ENCODE assay signal across 1 cellular context in the genomic region with DNA sequence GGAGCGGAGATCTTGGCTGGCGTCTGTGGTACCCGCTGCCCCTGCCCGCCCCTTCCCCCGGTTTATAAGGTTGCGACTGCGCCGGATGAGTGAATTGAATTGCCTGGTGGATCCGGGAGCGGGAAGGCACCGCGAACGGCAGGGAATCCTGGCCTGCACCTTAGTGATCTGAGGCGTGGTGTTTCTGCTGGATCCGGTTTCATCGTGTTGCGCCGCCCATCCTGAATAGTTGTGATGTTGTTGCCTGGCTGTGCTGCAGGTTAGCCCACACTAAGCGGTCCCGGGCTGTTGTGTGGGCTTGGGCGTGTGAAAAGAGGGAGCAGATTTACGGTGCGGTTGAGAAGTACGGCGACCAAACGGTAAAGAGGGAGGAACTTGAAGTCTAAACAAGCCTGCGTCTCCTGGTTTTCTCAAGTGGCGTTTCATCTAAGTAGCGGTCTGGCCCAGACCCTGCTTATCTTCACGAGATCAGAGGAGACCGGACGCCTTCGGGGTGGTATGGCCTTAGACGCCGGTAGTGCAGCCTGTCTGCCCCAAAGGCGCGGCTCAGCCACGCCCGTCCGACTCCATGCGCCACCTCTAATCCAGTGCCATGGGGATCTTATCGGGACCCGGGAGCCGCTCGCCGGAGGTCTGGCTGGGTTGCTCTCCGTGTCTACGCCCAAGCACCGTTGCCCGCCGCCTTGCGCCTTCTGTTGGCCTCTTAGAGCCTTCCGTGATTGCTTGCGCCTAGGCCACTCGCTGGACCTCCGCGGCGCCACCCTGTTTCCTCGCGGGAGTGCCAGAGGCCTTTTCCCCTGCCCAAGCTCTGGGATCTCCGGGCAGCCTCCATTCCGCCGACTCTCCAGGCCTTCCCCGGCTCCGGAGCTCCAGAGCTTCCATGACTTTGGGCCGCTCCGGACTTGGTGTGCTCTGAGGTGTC.
TF ChIP-seq lines count a peak whose summit lies in the region.

No MANE protein-coding gene starts in this region.

TF ChIP-seq in WTC11, 78 proteins besides CTCF, POLR2A, EP300 and RAD21 (continued from another document and continues in another):
- TF ChIP-seq, protein P1, sequence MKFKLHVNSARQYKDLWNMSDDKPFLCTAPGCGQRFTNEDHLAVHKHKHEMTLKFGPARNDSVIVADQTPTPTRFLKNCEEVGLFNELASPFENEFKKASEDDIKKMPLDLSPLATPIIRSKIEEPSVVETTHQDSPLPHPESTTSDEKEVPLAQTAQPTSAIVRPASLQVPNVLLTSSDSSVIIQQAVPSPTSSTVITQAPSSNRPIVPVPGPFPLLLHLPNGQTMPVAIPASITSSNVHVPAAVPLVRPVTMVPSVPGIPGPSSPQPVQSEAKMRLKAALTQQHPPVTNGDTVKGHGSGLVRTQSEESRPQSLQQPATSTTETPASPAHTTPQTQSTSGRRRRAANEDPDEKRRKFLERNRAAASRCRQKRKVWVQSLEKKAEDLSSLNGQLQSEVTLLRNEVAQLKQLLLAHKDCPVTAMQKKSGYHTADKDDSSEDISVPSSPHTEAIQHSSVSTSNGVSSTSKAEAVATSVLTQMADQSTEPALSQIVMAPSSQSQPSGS (CRISPR knock-in tag; IDR thresholded peaks at IDR 0.05; ENCODE audit: borderline replicate concordance, low read depth): no peak
- TF ChIP-seq ATF6 (CRISPR knock-in tag; IDR thresholded peaks at IDR 0.05) (no peak), NR1H2 (CRISPR knock-in tag; IDR thresholded peaks at IDR 0.05) (no peak), RORB (CRISPR knock-in tag; IDR thresholded peaks at IDR 0.05) (no peak), NFYB (CRISPR knock-in tag; conservative IDR thresholded peaks at IDR 0.05; ENCODE audit: low read depth) (no peak), SMAD4 (CRISPR knock-in tag; IDR thresholded peaks at IDR 0.05) (no peak), ZNF263 (CRISPR knock-in tag; IDR thresholded peaks at IDR 0.05; ENCODE audit: low read depth) (no peak), EMX1 (CRISPR knock-in tag; IDR thresholded peaks at IDR 0.05) (no peak), GRHL2 (CRISPR knock-in tag; IDR thresholded peaks at IDR 0.05; ENCODE audit: insufficient replicate concordance, severe bottlenecking) (no peak), FOXP1 (CRISPR knock-in tag; IDR thresholded peaks at IDR 0.05; ENCODE audit: borderline replicate concordance) (0 out of 2 replicates have a peak, but pooled peaks have one; percentile 24), JAZF1 (CRISPR knock-in tag; IDR thresholded peaks at IDR 0.05) (no peak), SP1 (CRISPR knock-in tag; conservative IDR thresholded peaks at IDR 0.05) (peak; percentile 30; the same call in 1 of the 2 replicates), ZNF121 (CRISPR knock-in tag; IDR thresholded peaks at IDR 0.05) (peak; percentile 32; the same call in 1 of the 2 replicates), SMAD3 (CRISPR knock-in tag; IDR thresholded peaks at IDR 0.05; ENCODE audit: borderline replicate concordance) (no peak), ZNF423 (CRISPR knock-in tag; IDR thresholded peaks at IDR 0.05) (no peak), CBFB (CRISPR knock-in tag; IDR thresholded peaks at IDR 0.05; ENCODE audit: low read depth) (no peak), NR3C1 (CRISPR knock-in tag; conservative IDR thresholded peaks at IDR 0.05; ENCODE audit: low read depth) (no peak), SOX15 (CRISPR knock-in tag; IDR thresholded peaks at IDR 0.05) (no peak), CREM (CRISPR knock-in tag; IDR thresholded peaks at IDR 0.05) (no peak), E2F4 (CRISPR knock-in tag; IDR thresholded peaks at IDR 0.05; ENCODE audit: borderline replicate concordance, low read depth) (no peak), PRRX2 (CRISPR knock-in tag; IDR thresholded peaks at IDR 0.05) (no peak), ZNF671 (CRISPR knock-in tag; IDR thresholded peaks at IDR 0.05) (no peak), FOXJ3 (CRISPR knock-in tag; IDR thresholded peaks at IDR 0.05; ENCODE audit: borderline replicate concordance) (no peak), GABPB1 (CRISPR knock-in tag; IDR thresholded peaks at IDR 0.05) (no peak), NR2C2 (CRISPR knock-in tag; IDR thresholded peaks at IDR 0.05) (no peak), ETV6 (CRISPR knock-in tag; IDR thresholded peaks at IDR 0.05) (no peak), ZNF425 (CRISPR knock-in tag; conservative IDR thresholded peaks at IDR 0.05) (no peak), NFATC4 (CRISPR knock-in tag; IDR thresholded peaks at IDR 0.05) (no peak), ZNF219 (CRISPR knock-in tag; IDR thresholded peaks at IDR 0.05; ENCODE audit: borderline replicate concordance) (no peak), OVOL2 (CRISPR knock-in tag; IDR thresholded peaks at IDR 0.05; ENCODE audit: borderline replicate concordance) (no peak), IRF2 (CRISPR knock-in tag; IDR thresholded peaks at IDR 0.05; ENCODE audit: borderline replicate concordance, low read depth) (no peak)
- TF ChIP-seq, protein P2, sequence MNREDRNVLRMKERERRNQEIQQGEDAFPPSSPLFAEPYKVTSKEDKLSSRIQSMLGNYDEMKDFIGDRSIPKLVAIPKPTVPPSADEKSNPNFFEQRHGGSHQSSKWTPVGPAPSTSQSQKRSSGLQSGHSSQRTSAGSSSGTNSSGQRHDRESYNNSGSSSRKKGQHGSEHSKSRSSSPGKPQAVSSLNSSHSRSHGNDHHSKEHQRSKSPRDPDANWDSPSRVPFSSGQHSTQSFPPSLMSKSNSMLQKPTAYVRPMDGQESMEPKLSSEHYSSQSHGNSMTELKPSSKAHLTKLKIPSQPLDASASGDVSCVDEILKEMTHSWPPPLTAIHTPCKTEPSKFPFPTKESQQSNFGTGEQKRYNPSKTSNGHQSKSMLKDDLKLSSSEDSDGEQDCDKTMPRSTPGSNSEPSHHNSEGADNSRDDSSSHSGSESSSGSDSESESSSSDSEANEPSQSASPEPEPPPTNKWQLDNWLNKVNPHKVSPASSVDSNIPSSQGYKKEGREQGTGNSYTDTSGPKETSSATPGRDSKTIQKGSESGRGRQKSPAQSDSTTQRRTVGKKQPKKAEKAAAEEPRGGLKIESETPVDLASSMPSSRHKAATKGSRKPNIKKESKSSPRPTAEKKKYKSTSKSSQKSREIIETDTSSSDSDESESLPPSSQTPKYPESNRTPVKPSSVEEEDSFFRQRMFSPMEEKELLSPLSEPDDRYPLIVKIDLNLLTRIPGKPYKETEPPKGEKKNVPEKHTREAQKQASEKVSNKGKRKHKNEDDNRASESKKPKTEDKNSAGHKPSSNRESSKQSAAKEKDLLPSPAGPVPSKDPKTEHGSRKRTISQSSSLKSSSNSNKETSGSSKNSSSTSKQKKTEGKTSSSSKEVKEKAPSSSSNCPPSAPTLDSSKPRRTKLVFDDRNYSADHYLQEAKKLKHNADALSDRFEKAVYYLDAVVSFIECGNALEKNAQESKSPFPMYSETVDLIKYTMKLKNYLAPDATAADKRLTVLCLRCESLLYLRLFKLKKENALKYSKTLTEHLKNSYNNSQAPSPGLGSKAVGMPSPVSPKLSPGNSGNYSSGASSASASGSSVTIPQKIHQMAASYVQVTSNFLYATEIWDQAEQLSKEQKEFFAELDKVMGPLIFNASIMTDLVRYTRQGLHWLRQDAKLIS (CRISPR knock-in tag; IDR thresholded peaks at IDR 0.05; ENCODE audit: borderline replicate concordance): no peak
- TF ChIP-seq, protein P3, sequence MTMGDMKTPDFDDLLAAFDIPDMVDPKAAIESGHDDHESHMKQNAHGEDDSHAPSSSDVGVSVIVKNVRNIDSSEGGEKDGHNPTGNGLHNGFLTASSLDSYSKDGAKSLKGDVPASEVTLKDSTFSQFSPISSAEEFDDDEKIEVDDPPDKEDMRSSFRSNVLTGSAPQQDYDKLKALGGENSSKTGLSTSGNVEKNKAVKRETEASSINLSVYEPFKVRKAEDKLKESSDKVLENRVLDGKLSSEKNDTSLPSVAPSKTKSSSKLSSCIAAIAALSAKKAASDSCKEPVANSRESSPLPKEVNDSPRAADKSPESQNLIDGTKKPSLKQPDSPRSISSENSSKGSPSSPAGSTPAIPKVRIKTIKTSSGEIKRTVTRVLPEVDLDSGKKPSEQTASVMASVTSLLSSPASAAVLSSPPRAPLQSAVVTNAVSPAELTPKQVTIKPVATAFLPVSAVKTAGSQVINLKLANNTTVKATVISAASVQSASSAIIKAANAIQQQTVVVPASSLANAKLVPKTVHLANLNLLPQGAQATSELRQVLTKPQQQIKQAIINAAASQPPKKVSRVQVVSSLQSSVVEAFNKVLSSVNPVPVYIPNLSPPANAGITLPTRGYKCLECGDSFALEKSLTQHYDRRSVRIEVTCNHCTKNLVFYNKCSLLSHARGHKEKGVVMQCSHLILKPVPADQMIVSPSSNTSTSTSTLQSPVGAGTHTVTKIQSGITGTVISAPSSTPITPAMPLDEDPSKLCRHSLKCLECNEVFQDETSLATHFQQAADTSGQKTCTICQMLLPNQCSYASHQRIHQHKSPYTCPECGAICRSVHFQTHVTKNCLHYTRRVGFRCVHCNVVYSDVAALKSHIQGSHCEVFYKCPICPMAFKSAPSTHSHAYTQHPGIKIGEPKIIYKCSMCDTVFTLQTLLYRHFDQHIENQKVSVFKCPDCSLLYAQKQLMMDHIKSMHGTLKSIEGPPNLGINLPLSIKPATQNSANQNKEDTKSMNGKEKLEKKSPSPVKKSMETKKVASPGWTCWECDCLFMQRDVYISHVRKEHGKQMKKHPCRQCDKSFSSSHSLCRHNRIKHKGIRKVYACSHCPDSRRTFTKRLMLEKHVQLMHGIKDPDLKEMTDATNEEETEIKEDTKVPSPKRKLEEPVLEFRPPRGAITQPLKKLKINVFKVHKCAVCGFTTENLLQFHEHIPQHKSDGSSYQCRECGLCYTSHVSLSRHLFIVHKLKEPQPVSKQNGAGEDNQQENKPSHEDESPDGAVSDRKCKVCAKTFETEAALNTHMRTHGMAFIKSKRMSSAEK (CRISPR knock-in tag; IDR thresholded peaks at IDR 0.05; ENCODE audit: borderline replicate concordance): no peak
- TF ChIP-seq, protein P4, sequence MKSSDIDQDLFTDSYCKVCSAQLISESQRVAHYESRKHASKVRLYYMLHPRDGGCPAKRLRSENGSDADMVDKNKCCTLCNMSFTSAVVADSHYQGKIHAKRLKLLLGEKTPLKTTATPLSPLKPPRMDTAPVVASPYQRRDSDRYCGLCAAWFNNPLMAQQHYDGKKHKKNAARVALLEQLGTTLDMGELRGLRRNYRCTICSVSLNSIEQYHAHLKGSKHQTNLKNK (CRISPR knock-in tag; IDR thresholded peaks at IDR 0.05): no peak
- TF ChIP-seq, protein P5, sequence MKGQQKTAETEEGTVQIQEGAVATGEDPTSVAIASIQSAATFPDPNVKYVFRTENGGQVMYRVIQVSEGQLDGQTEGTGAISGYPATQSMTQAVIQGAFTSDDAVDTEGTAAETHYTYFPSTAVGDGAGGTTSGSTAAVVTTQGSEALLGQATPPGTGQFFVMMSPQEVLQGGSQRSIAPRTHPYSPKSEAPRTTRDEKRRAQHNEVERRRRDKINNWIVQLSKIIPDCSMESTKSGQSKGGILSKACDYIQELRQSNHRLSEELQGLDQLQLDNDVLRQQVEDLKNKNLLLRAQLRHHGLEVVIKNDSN (CRISPR knock-in tag; IDR thresholded peaks at IDR 0.05): no peak
- TF ChIP-seq, protein P6, sequence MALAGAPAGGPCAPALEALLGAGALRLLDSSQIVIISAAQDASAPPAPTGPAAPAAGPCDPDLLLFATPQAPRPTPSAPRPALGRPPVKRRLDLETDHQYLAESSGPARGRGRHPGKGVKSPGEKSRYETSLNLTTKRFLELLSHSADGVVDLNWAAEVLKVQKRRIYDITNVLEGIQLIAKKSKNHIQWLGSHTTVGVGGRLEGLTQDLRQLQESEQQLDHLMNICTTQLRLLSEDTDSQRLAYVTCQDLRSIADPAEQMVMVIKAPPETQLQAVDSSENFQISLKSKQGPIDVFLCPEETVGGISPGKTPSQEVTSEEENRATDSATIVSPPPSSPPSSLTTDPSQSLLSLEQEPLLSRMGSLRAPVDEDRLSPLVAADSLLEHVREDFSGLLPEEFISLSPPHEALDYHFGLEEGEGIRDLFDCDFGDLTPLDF (CRISPR knock-in tag; IDR thresholded peaks at IDR 0.05): no peak
- TF ChIP-seq, protein P7, sequence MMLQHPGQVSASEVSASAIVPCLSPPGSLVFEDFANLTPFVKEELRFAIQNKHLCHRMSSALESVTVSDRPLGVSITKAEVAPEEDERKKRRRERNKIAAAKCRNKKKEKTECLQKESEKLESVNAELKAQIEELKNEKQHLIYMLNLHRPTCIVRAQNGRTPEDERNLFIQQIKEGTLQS (CRISPR knock-in tag; conservative IDR thresholded peaks at IDR 0.05): no peak
- TF ChIP-seq, protein P8, sequence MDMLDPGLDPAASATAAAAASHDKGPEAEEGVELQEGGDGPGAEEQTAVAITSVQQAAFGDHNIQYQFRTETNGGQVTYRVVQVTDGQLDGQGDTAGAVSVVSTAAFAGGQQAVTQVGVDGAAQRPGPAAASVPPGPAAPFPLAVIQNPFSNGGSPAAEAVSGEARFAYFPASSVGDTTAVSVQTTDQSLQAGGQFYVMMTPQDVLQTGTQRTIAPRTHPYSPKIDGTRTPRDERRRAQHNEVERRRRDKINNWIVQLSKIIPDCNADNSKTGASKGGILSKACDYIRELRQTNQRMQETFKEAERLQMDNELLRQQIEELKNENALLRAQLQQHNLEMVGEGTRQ (CRISPR knock-in tag; IDR thresholded peaks at IDR 0.05): no peak
